Comparison of ENCODE assay signal across 24 cellular contexts in the genomic region with DNA sequence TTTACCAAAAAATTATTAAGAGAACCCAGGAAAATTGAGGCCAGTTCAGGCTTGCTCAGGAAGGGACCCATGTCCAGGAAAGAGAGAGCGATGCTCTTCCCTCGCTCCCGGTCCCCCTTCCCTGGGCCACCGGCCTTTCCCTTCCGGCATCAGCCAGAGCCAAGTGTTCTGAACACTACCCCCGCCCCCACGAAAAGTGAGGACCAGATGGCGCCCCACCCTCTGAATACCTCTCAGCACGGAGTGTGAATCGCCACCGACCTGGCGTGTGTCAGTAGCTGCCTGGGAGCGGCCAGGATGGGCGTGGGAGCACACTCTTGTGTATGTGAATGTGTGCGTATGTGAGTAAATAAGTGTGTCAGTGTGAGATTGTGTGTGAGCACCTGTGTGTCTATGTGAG.
"Had no signal": no experiment of that assay in that cellular context is flagged by ENCODE, and none has a peak within 500 bp of the region (broad histone marks: within the 10 kb centered on the region; RNA-seq: fewer than 3 reads in every experiment).

No MANE protein-coding gene starts in this region.

- H3K36me3 ChIP-seq: adrenal gland, ascending aorta, brain microvascular endothelial cell, left ventricle myocardium inferior, neural progenitor cell, sigmoid colon, upper lobe of left lung had no signal

- H3K27ac Mint-ChIP-seq: activated CD4-positive, alpha-beta T cell treated with anti-CD3 and anti-CD28 coated beads, Interleukin-2, amount 10 ng/mL, durations not matched to agents 24 days and 14 days; activated CD8-positive, alpha-beta T cell treated with anti-CD3 and anti-CD28 coated beads for 36 hours; activated naive CD8-positive, alpha-beta T cell; mesothelial cell of epicardium; naive thymus-derived CD8-positive, alpha-beta T cell; neural progenitor cell; progenitor cell of endocrine pancreas; T-helper 17 cell had no signal

- H3K9me3 ChIP-seq: adrenal gland, ascending aorta, left ventricle myocardium inferior, sigmoid colon, upper lobe of left lung had no signal

- H3K4me3 ChIP-seq: adrenal gland, ascending aorta, left ventricle myocardium inferior, neural progenitor cell, sigmoid colon, smooth muscle cell, upper lobe of left lung had no signal

- H3K9ac ChIP-seq: neural progenitor cell had no signal

- H3K9me3 Mint-ChIP-seq: activated CD4-positive, alpha-beta T cell treated with anti-CD3 and anti-CD28 coated beads, Interleukin-2, amount 10 ng/mL, durations not matched to agents 24 days and 14 days; activated CD8-positive, alpha-beta T cell treated with anti-CD3 and anti-CD28 coated beads for 36 hours; mesothelial cell of epicardium; naive thymus-derived CD8-positive, alpha-beta T cell; neural progenitor cell had no signal

- H3K36me3 Mint-ChIP-seq: activated naive CD8-positive, alpha-beta T cell; mesothelial cell of epicardium; naive thymus-derived CD8-positive, alpha-beta T cell; neural progenitor cell had no signal

- H3K4me2 ChIP-seq: neural progenitor cell, smooth muscle cell had no signal

- H3K4me3 Mint-ChIP-seq: activated CD4-positive, alpha-beta T cell treated with anti-CD3 and anti-CD28 coated beads, Interleukin-2, amount 10 ng/mL, durations not matched to agents 24 days and 14 days; activated CD8-positive, alpha-beta T cell treated with anti-CD3 and anti-CD28 coated beads for 36 hours; activated naive CD8-positive, alpha-beta T cell; mesothelial cell of epicardium; naive thymus-derived CD8-positive, alpha-beta T cell; neural progenitor cell; T-helper 17 cell had no signal

- H3K27ac ChIP-seq: ascending aorta, brain microvascular endothelial cell, left ventricle myocardium inferior, neural progenitor cell, sigmoid colon, upper lobe of left lung had no signal

- H3K4me1 Mint-ChIP-seq: naive thymus-derived CD8-positive, alpha-beta T cell; T-helper 17 cell had no signal

- H3K27me3 ChIP-seq: adrenal gland, ascending aorta, brain microvascular endothelial cell, neural progenitor cell, sigmoid colon, upper lobe of left lung had no signal

- DNase-seq: activated CD4-positive, alpha-beta T cell treated with anti-CD3 and anti-CD28 coated beads, Interleukin-2, amount 10 ng/mL, durations not matched to agents 24 days and 14 days; activated CD8-positive, alpha-beta T cell treated with anti-CD3 and anti-CD28 coated beads for 36 hours; activated T-cell treated with anti-CD3 and anti-CD28 coated beads, Interleukin-2, amount 50 U/mL, for 1 hour; brain microvascular endothelial cell; effector memory CD4-positive, alpha-beta T cell; foreskin melanocyte; mammary epithelial cell; retina; sigmoid colon; stimulated activated CD4-positive, alpha-beta T cell treated with anti-CD3 and anti-CD28 coated beads, Interleukin-15, amount 100 ng/mL, for 24 hours; stimulated activated CD8-positive, alpha-beta memory T cell treated with anti-CD3 and anti-CD28 coated beads, Interleukin-4, amount 100 ng/mL, for 48 hours; stimulated activated naive CD4-positive, alpha-beta T cell; T-helper 17 cell; upper lobe of left lung had no signal

- ATAC-seq: activated CD4-positive, CD25-positive, alpha-beta regulatory T cell treated with anti-CD3 and anti-CD28 coated beads, Interleukin-2, amount 50 U/mL, for 24 hours; activated CD8-positive, alpha-beta T cell treated with anti-CD3 and anti-CD28 coated beads for 36 hours; naive thymus-derived CD8-positive, alpha-beta T cell; T-helper 17 cell had no signal

- H3K27me3 Mint-ChIP-seq: activated CD4-positive, alpha-beta T cell treated with anti-CD3 and anti-CD28 coated beads, Interleukin-2, amount 10 ng/mL, durations not matched to agents 24 days and 14 days; activated CD8-positive, alpha-beta T cell treated with anti-CD3 and anti-CD28 coated beads for 36 hours; activated naive CD8-positive, alpha-beta T cell had no signal
